In the genomic region with DNA sequence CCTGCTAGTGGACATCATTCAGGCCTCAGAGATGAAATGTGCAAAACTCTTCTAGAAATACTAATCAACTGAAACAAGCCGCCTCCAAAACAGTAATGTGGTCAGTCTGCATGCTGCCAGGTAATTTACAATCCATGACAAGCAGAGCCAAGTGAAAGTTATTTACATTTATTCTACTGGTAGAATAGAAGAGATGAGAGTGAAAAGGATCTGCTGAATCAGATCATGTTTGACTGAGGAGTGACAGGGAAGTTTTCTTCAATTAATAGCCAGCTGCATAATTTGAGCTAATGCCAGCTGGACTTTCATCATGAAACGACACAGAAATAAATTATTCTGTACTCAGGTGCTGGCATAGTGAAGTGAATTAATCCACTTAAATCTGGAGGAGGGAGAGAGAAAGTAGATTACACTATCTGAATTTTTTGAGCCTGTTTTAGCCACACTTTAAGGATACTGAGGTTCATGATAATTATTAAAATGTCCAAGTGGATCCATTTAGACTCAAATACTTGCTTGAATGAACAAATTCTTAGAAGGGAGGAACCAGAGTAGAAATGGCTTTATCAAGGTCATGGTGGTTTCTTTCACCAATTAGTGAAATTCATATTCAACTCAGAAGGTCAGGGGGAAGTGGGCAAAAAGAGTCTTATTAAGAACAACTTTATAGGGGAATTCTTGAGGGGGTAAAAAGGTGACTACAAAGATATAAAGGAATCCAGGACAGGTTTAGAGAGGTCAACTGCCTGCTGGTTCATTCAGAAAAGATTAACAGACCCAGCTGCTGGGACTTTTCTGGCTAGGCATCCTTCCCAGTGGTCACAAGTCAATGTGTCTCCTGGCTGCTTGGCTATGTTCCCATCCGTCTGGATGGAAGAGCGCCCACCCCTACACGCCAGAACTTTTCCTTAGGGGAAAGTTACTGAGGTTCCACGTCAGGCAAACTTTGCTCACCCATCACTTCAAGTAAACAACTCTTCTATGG, we compare ENCODE assay signal across 9 cellular contexts.
DNase-seq lines count a peak whose midpoint lies in the region; ATAC-seq and TF ChIP-seq lines count a peak whose summit lies in the region.
"Had no signal": no experiment of that assay in that cellular context is flagged by ENCODE, and none has a peak within 500 bp of the region (broad histone marks: within the 10 kb centered on the region; RNA-seq: fewer than 3 reads in every experiment).

No MANE protein-coding gene starts in this region.

- H3K36me3 ChIP-seq in heart left ventricle, result no peaks in the 10 kb centered on the region
- H3K36me3 ChIP-seq in sigmoid colon, result no peaks in the 10 kb centered on the region
- H3K36me3 ChIP-seq in CD8-positive, alpha-beta T cell (ENCODE audit: insufficient read depth, low read length), result no peaks in the 10 kb centered on the region

- TF ChIP-seq EP300 in sigmoid colon (IDR thresholded peaks at IDR 0.05), result peak in 2 of 4 donors; percentile 8 to 64

- DNase-seq in SHP77 treated with DMSO at 0.1 percent for 48 hours (lab: John Stamatoyannopoulos, UW) (peak; percentile 34), heart left ventricle (peak; percentile 51 to 74 (median 64)), sigmoid colon (peak; percentile 77)
- no peak for DNase-seq in stimulated activated naive CD8-positive, alpha-beta T cell treated with anti-CD3 and anti-CD28 coated beads, Interleukin-15, amount 100 ng/mL, for 72 hours
- no peak for DNase-seq in CD8-positive, alpha-beta T cell
- DNase-seq: activated CD8-positive, alpha-beta T cell treated with anti-CD3 and anti-CD28 coated beads for 36 hours had no signal

- no peaks in the 10 kb centered on the region for H3K9me3 Mint-ChIP-seq in stimulated activated naive CD8-positive, alpha-beta T cell treated with anti-CD3 and anti-CD28 coated beads, Interleukin-15, amount 100 ng/mL, for 72 hours
- no peaks in the 10 kb centered on the region for H3K9me3 Mint-ChIP-seq in CD8-positive, alpha-beta T cell
- H3K9me3 Mint-ChIP-seq: activated CD8-positive, alpha-beta T cell treated with anti-CD3 and anti-CD28 coated beads for 36 hours had no signal

- TF ChIP-seq CTCF in heart left ventricle (IDR thresholded peaks at IDR 0.05) (no peak), sigmoid colon (IDR thresholded peaks at IDR 0.05) (no peak)
- TF ChIP-seq CTCF in CD8-positive, alpha-beta T cell (IDR thresholded peaks at IDR 0.05), result no peak

- CTCF ChIA-PET in CD8-positive, alpha-beta T cell (lab: Charles Lee), result no interaction called here

- H3K27me3 Mint-ChIP-seq in stimulated activated naive CD8-positive, alpha-beta T cell treated with anti-CD3 and anti-CD28 coated beads, Interleukin-15, amount 100 ng/mL, for 72 hours, result no peaks in the 10 kb centered on the region
- no peaks in the 10 kb centered on the region for H3K27me3 Mint-ChIP-seq in CD8-positive, alpha-beta T cell (ENCODE audit: low read depth)
- H3K27me3 Mint-ChIP-seq: activated CD8-positive, alpha-beta T cell treated with anti-CD3 and anti-CD28 coated beads for 36 hours had no signal

- 18 to 28% (median 25%) methylated on average over 6 of the region's 6 CpGs for WGBS in heart left ventricle, 4 donors
- WGBS in sigmoid colon, 2 donors, result 20 to 57% methylated on average over 6 of the region's 6 CpGs

- H3K27me3 ChIP-seq in heart left ventricle, result no peaks in the 10 kb centered on the region
- no peaks in the 10 kb centered on the region for H3K27me3 ChIP-seq in sigmoid colon
- no peaks in the 10 kb centered on the region for H3K27me3 ChIP-seq in CD8-positive, alpha-beta T cell (ENCODE audit: insufficient read depth, low read length)

- peak; percentile 50 for ATAC-seq in GM18907 (IDR thresholded peaks at IDR 0.05; ENCODE audit: unreplicated experiment)
- peak; percentile 72 to 93 (median 91) for ATAC-seq in heart left ventricle
- ATAC-seq in HG02852 (IDR thresholded peaks at IDR 0.05; ENCODE audit: unreplicated experiment), result no peak
- no peak for ATAC-seq in HG03108 (IDR thresholded peaks at IDR 0.05; ENCODE audit: unreplicated experiment)
- ATAC-seq in stimulated activated naive CD8-positive, alpha-beta T cell treated with anti-CD3 and anti-CD28 coated beads, Interleukin-15, amount 100 ng/mL, for 72 hours, result no peak
- ATAC-seq in CD8-positive, alpha-beta T cell, result no peak
- ATAC-seq: activated CD8-positive, alpha-beta T cell treated with anti-CD3 and anti-CD28 coated beads for 36 hours had no signal

- POLR2A ChIA-PET in CD8-positive, alpha-beta T cell (lab: Charles Lee), result no interaction called here

- H3K4me1 Mint-ChIP-seq in stimulated activated naive CD8-positive, alpha-beta T cell treated with anti-CD3 and anti-CD28 coated beads, Interleukin-15, amount 100 ng/mL, for 72 hours, result no peaks in the 10 kb centered on the region
- H3K4me1 Mint-ChIP-seq in CD8-positive, alpha-beta T cell (ENCODE audit: low read depth), result no peaks in the 10 kb centered on the region

- TF ChIP-seq POLR2A in heart left ventricle (IDR thresholded peaks at IDR 0.05) (no peak), sigmoid colon (IDR thresholded peaks at IDR 0.05) (no peak)

- peaks cover 0 to 31% (median 13%) of the 10 kb centered on the region in 12 donors for H3K4me1 ChIP-seq in heart left ventricle
- H3K4me1 ChIP-seq in sigmoid colon, result peaks cover 0 to 66% (median 52%) of the 10 kb centered on the region in 4 donors
- no peaks in the 10 kb centered on the region for H3K4me1 ChIP-seq in CD8-positive, alpha-beta T cell (ENCODE audit: insufficient read depth, low read length)

- H3K27ac Mint-ChIP-seq in stimulated activated naive CD8-positive, alpha-beta T cell treated with anti-CD3 and anti-CD28 coated beads, Interleukin-15, amount 100 ng/mL, for 72 hours, result peak overlapping the region in 1 of 2 donors; percentile 37
- no peak overlapping the region for H3K27ac Mint-ChIP-seq in CD8-positive, alpha-beta T cell
- H3K27ac Mint-ChIP-seq: activated CD8-positive, alpha-beta T cell treated with anti-CD3 and anti-CD28 coated beads for 36 hours had no signal

- H3K27ac ChIP-seq in heart left ventricle, result peak overlapping the region in 4 of 12 donors; percentile 10 to 42 (median 18)
- H3K27ac ChIP-seq in sigmoid colon, result peak overlapping the region in 2 of 4 donors; percentile 38 to 65
- no peak overlapping the region for H3K27ac ChIP-seq in CD8-positive, alpha-beta T cell (ENCODE audit: low read depth, low read length)

- H3K36me3 Mint-ChIP-seq in CD8-positive, alpha-beta T cell, result no peaks in the 10 kb centered on the region

- H3K4me3 ChIP-seq in heart left ventricle (no peak overlapping the region), sigmoid colon (no peak overlapping the region)
- H3K4me3 ChIP-seq in CD8-positive, alpha-beta T cell (ENCODE audit: low read depth, low read length), result no peak overlapping the region

- no peak overlapping the region for H3K4me3 Mint-ChIP-seq in stimulated activated naive CD8-positive, alpha-beta T cell treated with anti-CD3 and anti-CD28 coated beads, Interleukin-15, amount 100 ng/mL, for 72 hours
- no peak overlapping the region for H3K4me3 Mint-ChIP-seq in CD8-positive, alpha-beta T cell
- H3K4me3 Mint-ChIP-seq: activated CD8-positive, alpha-beta T cell treated with anti-CD3 and anti-CD28 coated beads for 36 hours had no signal

- no peaks in the 10 kb centered on the region for H3K9me3 ChIP-seq in heart left ventricle
- H3K9me3 ChIP-seq in sigmoid colon, result no peaks in the 10 kb centered on the region
- H3K9me3 ChIP-seq in CD8-positive, alpha-beta T cell (ENCODE audit: low read length), result no peaks in the 10 kb centered on the region

- intact Hi-C loops in heart left ventricle (cut with DNase I), result no loop called here
- intact Hi-C loops in sigmoid colon (cut with DNase I), result no loop called here
- intact Hi-C loops in CD8-positive, alpha-beta T cell (cut with DNase I, micrococcal nuclease), result no loop called here

Comparison
In these comparisons a context has a peak if more than half of its experiments do, and no peak if none do; other contexts are left out.
1. ATAC-seq: peak in GM18907 (single experiment) and heart left ventricle (4 of 4); none in HG02852 (single experiment), HG03108 (single experiment), stimulated activated naive CD8-positive, alpha-beta T cell treated with anti-CD3 and anti-CD28 coated beads, Interleukin-15, amount 100 ng/mL, for 72 hours (single experiment) and CD8-positive, alpha-beta T cell (single experiment).
2. DNase-seq: peak in SHP77 treated with DMSO at 0.1 percent for 48 hours (single experiment), heart left ventricle (5 of 5) and sigmoid colon (single experiment); none in stimulated activated naive CD8-positive, alpha-beta T cell treated with anti-CD3 and anti-CD28 coated beads, Interleukin-15, amount 100 ng/mL, for 72 hours (0 of 2) and CD8-positive, alpha-beta T cell (0 of 7).